In genomic region chr13:84263354-84264069, GRCh38 we compare ENCODE assay signal across 13 cellular contexts.
"Had no signal": no experiment of that assay in that cellular context is flagged by ENCODE, and none has a peak within 500 bp of the region (broad histone marks: within the 10 kb centered on the region; RNA-seq: fewer than 3 reads in every experiment).

No MANE protein-coding gene starts in this region.

- DNase-seq: activated CD4-positive, alpha-beta T cell treated with anti-CD3 and anti-CD28 coated beads, Interleukin-2, amount 10 ng/mL, durations not matched to agents 7 days and 5 days; activated naive CD8-positive, alpha-beta T cell treated with anti-CD3 and anti-CD28 coated beads, Interleukin-2, amount 10 ng/mL, durations not matched to agents 7 days and 5 days; cortex of kidney; effector CD4-positive, alpha-beta T cell; foreskin melanocyte; head of caudate nucleus; naive B cell; posterior cingulate gyrus; retina; stimulated activated CD4-positive, alpha-beta T cell treated with anti-CD3 and anti-CD28 coated beads, Interleukin-12 subunit alpha, Interleukin-12 subunit beta, amount 100 ng/mL, for 4 hours had no signal

- H3K27ac ChIP-seq: neutrophil had no signal

- H3K36me3 ChIP-seq: neutrophil had no signal

- ATAC-seq: left lobe of liver; stimulated activated effector memory CD8-positive, alpha-beta T cell treated with anti-CD3 and anti-CD28 coated beads, Interleukin-12 subunit alpha, Interleukin-12 subunit beta, amount 100 ng/mL, for 72 hours had no signal

- H3K27me3 ChIP-seq: neutrophil had no signal

- H3K9me3 ChIP-seq: neutrophil had no signal
